8 cellular contexts compared by ENCODE assay signal in the genomic region with DNA sequence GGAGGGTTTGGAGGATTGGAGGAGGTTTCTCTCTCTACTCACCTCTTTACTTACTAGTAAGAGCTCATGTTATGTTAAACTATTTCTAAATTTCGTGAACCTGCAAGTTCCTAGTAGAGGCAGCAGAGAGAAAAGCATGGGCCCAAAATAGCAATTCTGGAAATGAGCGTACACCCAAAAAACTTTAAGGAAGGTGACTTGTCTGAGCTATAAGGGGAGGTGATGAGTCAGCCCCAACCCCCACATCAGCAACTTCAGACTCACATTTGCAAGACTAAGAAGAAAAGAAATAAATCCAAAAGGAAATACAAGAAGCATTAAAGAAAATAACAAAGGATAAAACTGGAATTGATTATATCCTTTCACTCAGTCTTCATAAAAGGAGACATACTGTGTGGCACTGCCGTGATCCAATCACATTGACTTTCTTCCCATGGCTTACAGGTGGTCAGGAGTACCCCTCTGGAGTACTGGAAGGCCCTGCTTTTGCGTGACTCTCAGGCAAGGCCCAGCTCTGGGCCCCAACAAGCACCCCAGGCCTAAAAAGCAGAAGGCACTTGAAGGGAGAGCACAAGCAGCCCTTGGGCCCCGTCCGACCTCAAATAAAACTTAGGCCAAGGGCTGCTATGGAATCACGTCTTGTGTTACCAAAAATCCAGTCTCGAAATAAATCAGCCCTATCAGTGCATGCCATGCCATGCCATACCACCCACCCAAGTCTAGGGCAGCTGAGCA. TPM values are rescaled to one million over a fixed set of nuclear protein-coding genes. Genes with fewer than 3 reads are reported as not detected.
DNase-seq lines count a peak whose midpoint lies in the region; ATAC-seq and TF ChIP-seq lines count a peak whose summit lies in the region.

No MANE protein-coding gene starts in this region.

- H3K4me3 ChIP-seq in PC-3 (ENCODE audit: low read length) (no peak overlapping the region), skeletal muscle tissue (ENCODE audit: low read length in 3 of 3) (no peak overlapping the region), right cardiac atrium (ENCODE audit: low read length) (no peak overlapping the region)

- CTCF ChIA-PET in PC-3 (lab: Charles Lee), result no interaction called here

- H3K4me2 ChIP-seq in PC-3 (ENCODE audit: low read length), result peak overlapping the region; percentile 42

- no TSS peak for BruUV-seq in PC-3 (replicated peaks; lab: Mats Ljungman, UMichigan)

- peak; percentile 59 for DNase-seq in EL
- DNase-seq in PC-3, result peak; percentile 17
- peak; percentile 43 for DNase-seq in dermis blood vessel endothelial cell
- DNase-seq in Kasumi-1 (lab: John Stamatoyannopoulos, UW), result no peak
- DNase-seq in erythroblast (lab: John Stamatoyannopoulos, UW), result no peak
- no peak for DNase-seq in right cardiac atrium

- TF ChIP-seq POLR2A in erythroblast (IDR thresholded peaks at IDR 0.05; ENCODE audit: low read length), result no peak

- H3K79me2 ChIP-seq in PC-3 (ENCODE audit: low read length), result peaks cover 90% of the 10 kb centered on the region

- no peaks in the 10 kb centered on the region for H3K9me2 ChIP-seq in PC-3 (replicated peaks; ENCODE audit: low read length)

- 79% methylated on average over 8 of the region's 8 CpGs for WGBS in right cardiac atrium

- H3K9ac ChIP-seq in PC-3 (ENCODE audit: low read length) (no peak overlapping the region), skeletal muscle tissue (ENCODE audit: low read depth in 1 of 3, low read length in 3 of 3) (peak overlapping the region in 2 of 3 donors; percentile 1 to 54)

- no peak overlapping the region for H3K27ac ChIP-seq in PC-3 (ENCODE audit: low read length)
- no peak overlapping the region for H3K27ac ChIP-seq in skeletal muscle tissue (ENCODE audit: low read depth, low read length)
- H3K27ac ChIP-seq in right cardiac atrium (ENCODE audit: low read length), result no peak overlapping the region

- no peak for ATAC-seq in PC-3
- ATAC-seq in GM18498 (IDR thresholded peaks at IDR 0.05; ENCODE audit: unreplicated experiment), result no peak
- no peak for ATAC-seq in right cardiac atrium

- peaks cover 18% of the 10 kb centered on the region for H4K20me1 ChIP-seq in PC-3 (ENCODE audit: low read length)

- peaks cover 57% of the 10 kb centered on the region for H3K4me1 ChIP-seq in PC-3 (ENCODE audit: insufficient read depth, low read length)
- H3K4me1 ChIP-seq in skeletal muscle tissue (ENCODE audit: control insufficient read depth in 3 of 3, insufficient read depth in 3 of 3, low read length in 3 of 3), result peaks cover 27 to 55% (median 38%) of the 10 kb centered on the region in 3 donors
- peaks cover 27% of the 10 kb centered on the region for H3K4me1 ChIP-seq in right cardiac atrium (ENCODE audit: control insufficient read depth, insufficient read depth, low read length)

- H2AFZ ChIP-seq in PC-3 (ENCODE audit: low read length), result no peak overlapping the region

- H3K27me3 ChIP-seq in PC-3 (ENCODE audit: low read length) (no peaks in the 10 kb centered on the region), skeletal muscle tissue (ENCODE audit: control insufficient read depth in 3 of 3, insufficient read depth in 3 of 3, low read length in 3 of 3) (no peaks in the 10 kb centered on the region), right cardiac atrium (ENCODE audit: control insufficient read depth, insufficient read depth) (no peaks in the 10 kb centered on the region)

- intact Hi-C loops in PC-3 (cut with micrococcal nuclease), result no loop called here
- intact Hi-C loops in right cardiac atrium (cut with DNase I), result no loop called here

- H3K36me3 ChIP-seq in PC-3 (ENCODE audit: low read depth, low read length) (no peaks in the 10 kb centered on the region), skeletal muscle tissue (ENCODE audit: control insufficient read depth in 3 of 3, insufficient read depth in 3 of 3, low read length in 3 of 3) (no peaks in the 10 kb centered on the region)

- no peak for TF ChIP-seq CTCF in PC-3 (conservative IDR thresholded peaks at IDR 0.05; ENCODE audit: low read depth, low read length)

- H3K9me3 ChIP-seq in PC-3 (ENCODE audit: low read length) (no peaks in the 10 kb centered on the region), skeletal muscle tissue (ENCODE audit: control insufficient read depth in 3 of 3, low read length in 3 of 3) (no peaks in the 10 kb centered on the region), right cardiac atrium (ENCODE audit: control insufficient read depth, low read length) (no peaks in the 10 kb centered on the region)

- POLR2A ChIA-PET in PC-3 (lab: Charles Lee; ENCODE audit: unreplicated experiment), result no interaction called here

- H3F3A ChIP-seq in PC-3 (ENCODE audit: low read length, unreplicated experiment), result no peaks in the 10 kb centered on the region

RNA-seq across cellular contexts. Expression of a gene that starts 14.3 kb away (rescaled TPM):
- total RNA-seq in PC-3 (2014; rRNA removed) (25.7 and 46.1 TPM in 2 replicates), dermis blood vessel endothelial cell (68.9 and 93.6 TPM in 2 replicates), skeletal muscle tissue (20.9 TPM), right cardiac atrium (10 to 100 TPM; 66.7 to 85.6 (median 69.8) TPM)
- 40.4 TPM for polyA plus RNA-seq in right cardiac atrium

Comparison
In these comparisons a context has a peak if more than half of its experiments do, and no peak if none do; other contexts are left out.
1. DNase-seq: peak in EL (single experiment), PC-3 (single experiment) and dermis blood vessel endothelial cell (single experiment); none in Kasumi-1 (0 of 2), erythroblast (0 of 2) and right cardiac atrium (0 of 3).